ENCODE assay signal across 8 cellular contexts in genomic region chr14:100375963-100376735, GRCh38. TPM values are rescaled to one million over a fixed set of nuclear protein-coding genes. Genes with fewer than 3 reads are reported as not detected.
A peak's percentile ranks its signal among the peaks of the same experiment; 100 is the strongest.
DNase-seq lines count a peak whose midpoint lies in the region; ATAC-seq and TF ChIP-seq lines count a peak whose summit lies in the region.

WDR25 (plus strand) TSS chr14:100376485.

- H3K9me3 Mint-ChIP-seq in activated T-cell treated with anti-CD3 and anti-CD28 coated beads, Interleukin-2, amount 50 U/mL, for 72 hours: peaks cover 2% of the 10 kb centered on the region in 2 donors
- H3K9me3 Mint-ChIP-seq in naive B cell: no peaks in the 10 kb centered on the region
- H3K9me3 Mint-ChIP-seq in stimulated activated effector memory CD8-positive, alpha-beta T cell treated with anti-CD3 and anti-CD28 coated beads, Interleukin-12 subunit alpha, Interleukin-12 subunit beta, amount 100 ng/mL, for 72 hours: no peaks in the 10 kb centered on the region

- H3K27me3 ChIP-seq in DND-41 (ENCODE audit: insufficient read depth, low read length, poor library complexity) (no peaks in the 10 kb centered on the region), Peyer's patch (no peaks in the 10 kb centered on the region), esophagus squamous epithelium (no peaks in the 10 kb centered on the region)

- WGBS in esophagus squamous epithelium, 2 donors: 0% methylated on average over 21 to 32 of the region's 74 CpGs

- peak within 1 kb of the TSS; percentile 100 for H3K27ac Mint-ChIP-seq in activated T-cell treated with anti-CD3 and anti-CD28 coated beads, Interleukin-2, amount 50 U/mL, for 72 hours
- H3K27ac Mint-ChIP-seq in naive B cell: peak within 1 kb of the TSS; percentile 88 to 99 (median 96)
- peak within 1 kb of the TSS; percentile 99 for H3K27ac Mint-ChIP-seq in stimulated activated effector memory CD8-positive, alpha-beta T cell treated with anti-CD3 and anti-CD28 coated beads, Interleukin-12 subunit alpha, Interleukin-12 subunit beta, amount 100 ng/mL, for 72 hours

- ATAC-seq in DND-41 (ENCODE audit: insufficient read depth, low read depth) (peak; percentile 92), GM21825 (IDR thresholded peaks at IDR 0.05; ENCODE audit: unreplicated experiment) (peak; percentile 81), naive B cell (ENCODE audit: low read depth in 2 of 2) (peak; percentile 81 to 85)
- ATAC-seq in activated T-cell treated with anti-CD3 and anti-CD28 coated beads, Interleukin-2, amount 50 U/mL, for 72 hours (replicated peaks in 1 of 2): peak; percentile 78 to 79
- ATAC-seq in stimulated activated effector memory CD8-positive, alpha-beta T cell treated with anti-CD3 and anti-CD28 coated beads, Interleukin-12 subunit alpha, Interleukin-12 subunit beta, amount 100 ng/mL, for 72 hours: peak; percentile 85

- no peaks in the 10 kb centered on the region for H4K20me1 ChIP-seq in DND-41 (ENCODE audit: insufficient read depth, low read length)

- H3K4me1 Mint-ChIP-seq in activated T-cell treated with anti-CD3 and anti-CD28 coated beads, Interleukin-2, amount 50 U/mL, for 72 hours (ENCODE audit: low read depth): peaks cover 45% of the 10 kb centered on the region
- H3K4me1 Mint-ChIP-seq in naive B cell: peaks cover 38 to 55% (median 55%) of the 10 kb centered on the region in 3 donors
- peaks cover 57% of the 10 kb centered on the region for H3K4me1 Mint-ChIP-seq in stimulated activated effector memory CD8-positive, alpha-beta T cell treated with anti-CD3 and anti-CD28 coated beads, Interleukin-12 subunit alpha, Interleukin-12 subunit beta, amount 100 ng/mL, for 72 hours

- DNase-seq in DND-41 (peak; percentile 94), Peyer's patch (peak; percentile 89 to 97 (median 96)), esophagus squamous epithelium (lab: John Stamatoyannopoulos, UW) (peak; percentile 64), naive B cell (peak; percentile 93)
- peak; percentile 96 to 98 for DNase-seq in activated T-cell treated with anti-CD3 and anti-CD28 coated beads, Interleukin-2, amount 50 U/mL, for 72 hours
- DNase-seq in stimulated activated effector memory CD8-positive, alpha-beta T cell treated with anti-CD3 and anti-CD28 coated beads, Interleukin-12 subunit alpha, Interleukin-12 subunit beta, amount 100 ng/mL, for 72 hours (ENCODE audit: low spot score in 2 of 2): peak; percentile 94 to 95

- peak within 1 kb of the TSS; percentile 98 for H3K4me2 ChIP-seq in DND-41 (ENCODE audit: insufficient read depth, low read length)

- peaks cover 34% of the 10 kb centered on the region for H3K4me1 ChIP-seq in DND-41 (ENCODE audit: insufficient read depth, low read length)
- peaks cover 0 to 39% (median 10%) of the 10 kb centered on the region in 4 donors for H3K4me1 ChIP-seq in Peyer's patch
- H3K4me1 ChIP-seq in esophagus squamous epithelium: peaks cover 12 to 64% (median 30%) of the 10 kb centered on the region in 3 donors

- peak within 1 kb of the TSS; percentile 84 for H2AFZ ChIP-seq in DND-41 (ENCODE audit: low read depth, low read length)

- H3K79me2 ChIP-seq in DND-41 (ENCODE audit: insufficient read depth, low read length): peaks cover 38% of the 10 kb centered on the region

- TF ChIP-seq POLR2A in Peyer's patch (IDR thresholded peaks at IDR 0.05) (peak; percentile 65), esophagus squamous epithelium (IDR thresholded peaks at IDR 0.05) (peak in 3 of 4 donors; percentile 25 to 85 (median 51))

- no peak for TF ChIP-seq CTCF in DND-41 (IDR thresholded peaks at IDR 0.05; ENCODE audit: borderline replicate concordance, extremely low read depth, low read length, poor library complexity, severe bottlenecking)
- TF ChIP-seq CTCF in Peyer's patch (IDR thresholded peaks at IDR 0.05): peak in 1 of 6 experiments; percentile 1
- peak in 2 of 6 experiments; percentile 7 to 45 for TF ChIP-seq CTCF in esophagus squamous epithelium (IDR thresholded peaks at IDR 0.05)

- intact Hi-C loops in esophagus squamous epithelium (cut with DNase I): loop anchor here (10.0 kb wide), 2 partner anchors 71 to 101 kb away; partner anchors contain the start of gene SLC25A29

- peak within 1 kb of the TSS; percentile 76 for H3K9ac ChIP-seq in DND-41 (ENCODE audit: low read depth, low read length)

- H3K4me3 Mint-ChIP-seq in activated T-cell treated with anti-CD3 and anti-CD28 coated beads, Interleukin-2, amount 50 U/mL, for 72 hours: peak within 1 kb of the TSS; percentile 87 to 99
- peak within 1 kb of the TSS; percentile 79 to 99 (median 93) for H3K4me3 Mint-ChIP-seq in naive B cell
- peak within 1 kb of the TSS; percentile 95 for H3K4me3 Mint-ChIP-seq in stimulated activated effector memory CD8-positive, alpha-beta T cell treated with anti-CD3 and anti-CD28 coated beads, Interleukin-12 subunit alpha, Interleukin-12 subunit beta, amount 100 ng/mL, for 72 hours

- H3K27ac ChIP-seq in DND-41 (ENCODE audit: low read length): peak within 1 kb of the TSS; percentile 86
- peak within 1 kb of the TSS; percentile 57 for H3K27ac ChIP-seq in KOPT-K1 (ENCODE audit: low read depth, low read length, poor library complexity, severe bottlenecking)
- H3K27ac ChIP-seq in Peyer's patch: peak within 1 kb of the TSS; percentile 81 to 96 (median 88)
- peak within 1 kb of the TSS; percentile 87 to 95 (median 90) for H3K27ac ChIP-seq in esophagus squamous epithelium

- peak within 1 kb of the TSS; percentile 71 to 80 for H3K4me3 ChIP-seq in DND-41 (ENCODE audit: low read depth in 1 of 2, low read length in 2 of 2)
- H3K4me3 ChIP-seq in Peyer's patch: peak within 1 kb of the TSS; percentile 67 to 95 (median 88)
- H3K4me3 ChIP-seq in esophagus squamous epithelium: peak within 1 kb of the TSS; percentile 53 to 79 (median 74)

- H3K36me3 Mint-ChIP-seq in activated T-cell treated with anti-CD3 and anti-CD28 coated beads, Interleukin-2, amount 50 U/mL, for 72 hours (ENCODE audit: insufficient read depth in 2 of 2): peaks cover 36 to 40% of the 10 kb centered on the region in 2 donors
- no peaks in the 10 kb centered on the region for H3K36me3 Mint-ChIP-seq in naive B cell
- H3K36me3 Mint-ChIP-seq in stimulated activated effector memory CD8-positive, alpha-beta T cell treated with anti-CD3 and anti-CD28 coated beads, Interleukin-12 subunit alpha, Interleukin-12 subunit beta, amount 100 ng/mL, for 72 hours: peaks cover 55% of the 10 kb centered on the region

- H3K9me3 ChIP-seq in DND-41 (ENCODE audit: insufficient read depth, low read length, severe bottlenecking) (no peaks in the 10 kb centered on the region), KOPT-K1 (ENCODE audit: insufficient read depth, low read length, poor library complexity, severe bottlenecking) (no peaks in the 10 kb centered on the region), Peyer's patch (no peaks in the 10 kb centered on the region), esophagus squamous epithelium (no peaks in the 10 kb centered on the region)

- H3K36me3 ChIP-seq in DND-41 (ENCODE audit: insufficient read depth, low read length) (peaks cover 15% of the 10 kb centered on the region; the same call in 1 of the 2 replicates), KOPT-K1 (ENCODE audit: insufficient read depth, low read length) (no peaks in the 10 kb centered on the region), Peyer's patch (peaks cover 0 to 3% (median 0%) of the 10 kb centered on the region in 3 donors), esophagus squamous epithelium (peaks cover 0 to 8% (median 0%) of the 10 kb centered on the region in 3 donors)

- H3K27me3 Mint-ChIP-seq in activated T-cell treated with anti-CD3 and anti-CD28 coated beads, Interleukin-2, amount 50 U/mL, for 72 hours (ENCODE audit: low read depth): no peaks in the 10 kb centered on the region
- H3K27me3 Mint-ChIP-seq in naive B cell: no peaks in the 10 kb centered on the region

RNA-seq across cellular contexts. Expression of gene WDR25, which starts in this region (rescaled TPM):
- 10 to 100 TPM in 2 of 4 donors, 1 to 10 TPM in 2; 1.7 to 11.7 (median 10.3) TPM for total RNA-seq in Peyer's patch
- total RNA-seq in activated T-cell treated with anti-CD3 and anti-CD28 coated beads, Interleukin-2, amount 50 U/mL, for 72 hours: 10 to 100 TPM; 12.5 to 13.6 TPM
- 1 to 10 TPM; 2.4 to 6.1 (median 4.7) TPM for total RNA-seq in esophagus squamous epithelium
- 10 to 100 TPM in 1 of 6 donors, 1 to 10 TPM in 5; 4.6 to 10.9 (median 6.5) TPM for polyA plus RNA-seq in naive B cell (ENCODE audit: low read depth in 6 of 6)

Comparison
In these comparisons a context has a peak if more than half of its experiments do, and no peak if none do; other contexts are left out.
1. Peak in every context shown above with its lines: DNase-seq, ATAC-seq, H3K4me3 ChIP-seq and H3K27ac ChIP-seq.